In the genomic region with DNA sequence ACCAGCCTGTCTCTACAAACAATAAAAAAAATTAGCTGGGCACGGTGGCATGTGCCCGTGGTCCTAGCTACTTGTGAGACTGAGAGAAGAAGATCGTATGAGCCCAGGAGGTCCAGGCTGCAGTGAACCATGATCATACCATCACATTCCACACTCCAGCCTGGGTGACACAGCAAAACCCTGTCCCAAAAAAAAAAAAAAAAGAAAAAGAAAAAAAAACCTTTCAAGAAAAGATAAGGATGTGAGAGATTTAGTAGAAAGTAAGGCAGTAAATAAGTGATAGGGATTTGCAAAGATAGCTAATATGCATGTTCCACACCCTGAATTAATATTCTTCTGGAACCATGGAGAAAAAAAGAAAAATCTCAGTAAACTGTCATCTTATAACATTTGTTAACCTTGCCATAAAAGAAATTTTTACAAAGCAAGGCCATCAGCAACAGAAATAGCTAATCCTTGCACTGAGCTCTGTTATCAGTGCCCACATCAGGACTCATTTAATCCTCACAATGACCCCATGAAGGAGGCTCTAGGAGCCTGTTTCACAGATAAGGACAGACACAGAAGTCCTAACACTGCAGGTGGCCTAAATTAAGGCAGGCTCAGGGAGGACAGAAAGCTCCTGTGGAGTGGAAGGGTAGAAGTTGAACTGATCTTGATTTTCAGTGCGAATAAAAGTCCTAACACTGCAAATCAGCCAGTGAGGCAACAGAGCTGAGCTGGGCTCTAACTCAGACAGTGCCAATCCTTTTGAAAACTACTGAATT, we compare ENCODE assay signal across 1 cellular context.
TF ChIP-seq lines count a peak whose summit lies in the region.

No MANE protein-coding gene starts in this region.

TF ChIP-seq in K562, 482 proteins besides CTCF, POLR2A, EP300 and RAD21 (continued from another document):
- TF ChIP-seq, protein P1, sequence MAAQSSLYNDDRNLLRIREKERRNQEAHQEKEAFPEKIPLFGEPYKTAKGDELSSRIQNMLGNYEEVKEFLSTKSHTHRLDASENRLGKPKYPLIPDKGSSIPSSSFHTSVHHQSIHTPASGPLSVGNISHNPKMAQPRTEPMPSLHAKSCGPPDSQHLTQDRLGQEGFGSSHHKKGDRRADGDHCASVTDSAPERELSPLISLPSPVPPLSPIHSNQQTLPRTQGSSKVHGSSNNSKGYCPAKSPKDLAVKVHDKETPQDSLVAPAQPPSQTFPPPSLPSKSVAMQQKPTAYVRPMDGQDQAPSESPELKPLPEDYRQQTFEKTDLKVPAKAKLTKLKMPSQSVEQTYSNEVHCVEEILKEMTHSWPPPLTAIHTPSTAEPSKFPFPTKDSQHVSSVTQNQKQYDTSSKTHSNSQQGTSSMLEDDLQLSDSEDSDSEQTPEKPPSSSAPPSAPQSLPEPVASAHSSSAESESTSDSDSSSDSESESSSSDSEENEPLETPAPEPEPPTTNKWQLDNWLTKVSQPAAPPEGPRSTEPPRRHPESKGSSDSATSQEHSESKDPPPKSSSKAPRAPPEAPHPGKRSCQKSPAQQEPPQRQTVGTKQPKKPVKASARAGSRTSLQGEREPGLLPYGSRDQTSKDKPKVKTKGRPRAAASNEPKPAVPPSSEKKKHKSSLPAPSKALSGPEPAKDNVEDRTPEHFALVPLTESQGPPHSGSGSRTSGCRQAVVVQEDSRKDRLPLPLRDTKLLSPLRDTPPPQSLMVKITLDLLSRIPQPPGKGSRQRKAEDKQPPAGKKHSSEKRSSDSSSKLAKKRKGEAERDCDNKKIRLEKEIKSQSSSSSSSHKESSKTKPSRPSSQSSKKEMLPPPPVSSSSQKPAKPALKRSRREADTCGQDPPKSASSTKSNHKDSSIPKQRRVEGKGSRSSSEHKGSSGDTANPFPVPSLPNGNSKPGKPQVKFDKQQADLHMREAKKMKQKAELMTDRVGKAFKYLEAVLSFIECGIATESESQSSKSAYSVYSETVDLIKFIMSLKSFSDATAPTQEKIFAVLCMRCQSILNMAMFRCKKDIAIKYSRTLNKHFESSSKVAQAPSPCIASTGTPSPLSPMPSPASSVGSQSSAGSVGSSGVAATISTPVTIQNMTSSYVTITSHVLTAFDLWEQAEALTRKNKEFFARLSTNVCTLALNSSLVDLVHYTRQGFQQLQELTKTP (IDR thresholded peaks at IDR 0.05; ENCODE audit: low read depth in 1 of 2, partially characterized antibody in 2 of 2): peak in 1 of 2 experiments; percentile 50
- TF ChIP-seq RAD51 (IDR thresholded peaks at IDR 0.05; ENCODE audit: borderline replicate concordance, low read depth) (0 out of 2 replicates have a peak, but pooled peaks have one; percentile 15), RCOR1 (IDR thresholded peaks at IDR 0.05; ENCODE audit: borderline replicate concordance in 1 of 2, low read depth in 2 of 2, low read length in 2 of 2) (peak; percentile 87 to 99; a peak in 3 of 4 replicates), HDAC3 (IDR thresholded peaks at IDR 0.05; ENCODE audit: borderline replicate concordance, partially characterized antibody) (peak; percentile 50), ERF (CRISPR knock-in tag; IDR thresholded peaks at IDR 0.05) (no peak), SIX5 (IDR thresholded peaks at IDR 0.05; ENCODE audit: borderline replicate concordance in 1 of 2, insufficient read depth in 1 of 2, low read depth in 1 of 2, low read length in 2 of 2) (no peak), FOSL1 (tag; conservative IDR thresholded peaks at IDR 0.05) (peak; percentile 45), TCF3 (CRISPR knock-in tag; IDR thresholded peaks at IDR 0.05) (peak; percentile 86), CTBP1 (IDR thresholded peaks at IDR 0.05; ENCODE audit: borderline replicate concordance) (peak; percentile 87; the same call in 1 of the 2 replicates), TARDBP (IDR thresholded peaks at IDR 0.05) (peak; percentile 59; the same call in 1 of the 2 replicates), SMARCB1 (IDR thresholded peaks at IDR 0.05; ENCODE audit: insufficient read length, low read depth) (peak; percentile 54), SMARCE1 (IDR thresholded peaks at IDR 0.05) (peak; percentile 91), RB1 (IDR thresholded peaks at IDR 0.05; ENCODE audit: low read depth) (0 out of 2 replicates have a peak, but pooled peaks have one; percentile 20), POLR2G (IDR thresholded peaks at IDR 0.05; ENCODE audit: low read depth, low read length) (no peak), MAFK (IDR thresholded peaks at IDR 0.05; ENCODE audit: low read length) (peak; percentile 62), NFE2L1 (tag; IDR thresholded peaks at IDR 0.05; ENCODE audit: borderline replicate concordance, low read depth) (peak; percentile 27; the same call in 1 of the 2 replicates), ARNT (IDR thresholded peaks at IDR 0.05) (0 out of 4 replicates have a peak, but pooled peaks have one; percentile 54 to 69), NR3C1 (CRISPR knock-in tag; IDR thresholded peaks at IDR 0.05) (no peak), TOE1 (IDR thresholded peaks at IDR 0.05; ENCODE audit: borderline replicate concordance) (0 out of 2 replicates have a peak, but pooled peaks have one; percentile 19), TOE1 (CRISPR knock-in tag; IDR thresholded peaks at IDR 0.05; ENCODE audit: borderline replicate concordance, low read depth) (no peak), BRCA1 (IDR thresholded peaks at IDR 0.05) (no peak), BRCA1 (CRISPR knock-in tag; IDR thresholded peaks at IDR 0.05) (no peak), ADNP (tag; IDR thresholded peaks at IDR 0.05) (no peak), NBN (IDR thresholded peaks at IDR 0.05; ENCODE audit: low read depth) (peak; percentile 75; the same call in 1 of the 2 replicates), CBFA2T2 (conservative IDR thresholded peaks at IDR 0.05) (peak; percentile 93), MXI1 (IDR thresholded peaks at IDR 0.05; ENCODE audit: low read depth, low read length) (peak; percentile 56; the same call in 1 of the 2 replicates), TRIM24 (IDR thresholded peaks at IDR 0.05) (peak; percentile 47 to 78), ELF4 (CRISPR knock-in tag; IDR thresholded peaks at IDR 0.05) (no peak), ZNF584 (CRISPR knock-in tag; IDR thresholded peaks at IDR 0.05; ENCODE audit: low read depth) (no peak), ZNF24 (IDR thresholded peaks at IDR 0.05) (no peak), MAFG (tag; conservative IDR thresholded peaks at IDR 0.05) (peak; percentile 89), NKRF (IDR thresholded peaks at IDR 0.05; ENCODE audit: borderline replicate concordance) (0 out of 2 replicates have a peak, but pooled peaks have one; percentile 3), SMAD1 (IDR thresholded peaks at IDR 0.05; ENCODE audit: low read depth, low read length, partially characterized antibody) (peak; percentile 60), MAZ (CRISPR knock-in tag; conservative IDR thresholded peaks at IDR 0.05 in 1 of 2, IDR thresholded peaks at IDR 0.05 in 1 of 2) (peak in 1 of 2 experiments; percentile 45; a peak in 1 of 4 replicates), ARID2 (IDR thresholded peaks at IDR 0.05) (no peak), MEF2A (IDR thresholded peaks at IDR 0.05; ENCODE audit: control insufficient read depth, low read depth, low read length) (peak; percentile 39), SIN3B (IDR thresholded peaks at IDR 0.05; ENCODE audit: low read depth) (no peak), FOXK2 (conservative IDR thresholded peaks at IDR 0.05 in 1 of 2, IDR thresholded peaks at IDR 0.05 in 1 of 2; ENCODE audit: low read depth in 2 of 2) (peak in 1 of 2 experiments; percentile 50; a peak in 1 of 4 replicates), NONO (IDR thresholded peaks at IDR 0.05; ENCODE audit: low read depth in 2 of 2, low read length in 1 of 2) (peak in 1 of 2 experiments; percentile 27; a peak in 1 of 4 replicates), CBX3 (IDR thresholded peaks at IDR 0.05; ENCODE audit: borderline replicate concordance in 1 of 2, low read length in 2 of 2) (peak in 1 of 2 experiments; percentile 39; a peak in 1 of 3 replicates), GATAD2B (IDR thresholded peaks at IDR 0.05; ENCODE audit: borderline replicate concordance) (peak; percentile 67; the same call in 1 of the 2 replicates), MYNN (IDR thresholded peaks at IDR 0.05) (peak; percentile 83; the same call in 1 of the 2 replicates), MYNN (CRISPR knock-in tag; IDR thresholded peaks at IDR 0.05) (no peak), SMAD4 (CRISPR knock-in tag; conservative IDR thresholded peaks at IDR 0.05) (peak; percentile 60; the same call in 1 of the 2 replicates), STAT5A (IDR thresholded peaks at IDR 0.05; ENCODE audit: borderline replicate concordance, low read length) (peak; percentile 76; the same call in 1 of the 2 replicates), MEIS2 (IDR thresholded peaks at IDR 0.05; ENCODE audit: partially characterized antibody) (peak; percentile 33)
- TF ChIP-seq, protein P2, sequence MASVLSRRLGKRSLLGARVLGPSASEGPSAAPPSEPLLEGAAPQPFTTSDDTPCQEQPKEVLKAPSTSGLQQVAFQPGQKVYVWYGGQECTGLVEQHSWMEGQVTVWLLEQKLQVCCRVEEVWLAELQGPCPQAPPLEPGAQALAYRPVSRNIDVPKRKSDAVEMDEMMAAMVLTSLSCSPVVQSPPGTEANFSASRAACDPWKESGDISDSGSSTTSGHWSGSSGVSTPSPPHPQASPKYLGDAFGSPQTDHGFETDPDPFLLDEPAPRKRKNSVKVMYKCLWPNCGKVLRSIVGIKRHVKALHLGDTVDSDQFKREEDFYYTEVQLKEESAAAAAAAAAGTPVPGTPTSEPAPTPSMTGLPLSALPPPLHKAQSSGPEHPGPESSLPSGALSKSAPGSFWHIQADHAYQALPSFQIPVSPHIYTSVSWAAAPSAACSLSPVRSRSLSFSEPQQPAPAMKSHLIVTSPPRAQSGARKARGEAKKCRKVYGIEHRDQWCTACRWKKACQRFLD (CRISPR knock-in tag; IDR thresholded peaks at IDR 0.05): 0 out of 2 replicates have a peak, but pooled peaks have one; percentile 57
- TF ChIP-seq, protein P3, sequence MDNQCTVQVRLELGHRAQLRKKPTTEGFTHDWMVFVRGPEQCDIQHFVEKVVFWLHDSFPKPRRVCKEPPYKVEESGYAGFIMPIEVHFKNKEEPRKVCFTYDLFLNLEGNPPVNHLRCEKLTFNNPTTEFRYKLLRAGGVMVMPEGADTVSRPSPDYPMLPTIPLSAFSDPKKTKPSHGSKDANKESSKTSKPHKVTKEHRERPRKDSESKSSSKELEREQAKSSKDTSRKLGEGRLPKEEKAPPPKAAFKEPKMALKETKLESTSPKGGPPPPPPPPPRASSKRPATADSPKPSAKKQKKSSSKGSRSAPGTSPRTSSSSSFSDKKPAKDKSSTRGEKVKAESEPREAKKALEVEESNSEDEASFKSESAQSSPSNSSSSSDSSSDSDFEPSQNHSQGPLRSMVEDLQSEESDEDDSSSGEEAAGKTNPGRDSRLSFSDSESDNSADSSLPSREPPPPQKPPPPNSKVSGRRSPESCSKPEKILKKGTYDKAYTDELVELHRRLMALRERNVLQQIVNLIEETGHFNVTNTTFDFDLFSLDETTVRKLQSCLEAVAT (IDR thresholded peaks at IDR 0.05): 0 out of 4 replicates have a peak, but pooled peaks of 1 of the 2 experiments have one; percentile 52
